ENCODE assay signal across 16 cellular contexts in the genomic region with DNA sequence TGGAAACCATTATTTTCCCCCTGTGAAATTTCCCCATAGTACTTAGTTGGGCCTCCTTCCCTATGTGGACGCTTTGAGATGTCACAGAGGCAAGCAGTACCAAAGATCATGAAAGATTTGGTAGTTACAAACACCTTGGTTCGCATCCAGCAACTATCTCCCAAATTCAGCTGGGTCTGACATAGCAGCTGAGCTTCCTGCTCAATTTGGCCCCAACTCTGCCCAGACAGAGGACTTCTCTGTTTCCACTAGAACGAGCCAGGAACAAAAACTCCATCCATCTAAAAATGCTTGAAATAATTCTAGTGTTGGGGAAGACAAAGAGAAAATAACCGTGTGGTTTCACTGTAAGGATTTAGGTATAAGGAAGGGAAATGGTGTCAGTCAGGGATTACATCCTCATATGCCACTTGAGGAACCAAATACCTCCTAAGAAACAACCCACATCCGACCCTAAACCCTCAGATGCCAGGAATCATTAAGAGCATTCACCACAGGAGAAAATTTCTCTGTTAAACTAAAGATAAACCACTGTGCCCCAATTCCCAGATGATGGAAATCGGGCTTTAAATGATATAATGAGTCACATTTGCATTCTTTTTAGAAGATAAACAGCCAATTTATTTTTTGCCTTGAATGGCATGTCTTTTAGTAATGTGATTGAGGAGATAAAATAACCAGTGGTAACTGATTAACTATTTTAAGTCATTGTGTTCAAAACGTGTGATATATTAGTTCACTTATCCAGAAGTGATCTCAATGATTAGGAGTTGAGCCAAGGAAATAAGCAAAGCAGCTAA.
DNase-seq lines count a peak whose midpoint lies in the region; ATAC-seq and TF ChIP-seq lines count a peak whose summit lies in the region.
"Had no signal": no experiment of that assay in that cellular context is flagged by ENCODE, and none has a peak within 500 bp of the region (broad histone marks: within the 10 kb centered on the region; RNA-seq: fewer than 3 reads in every experiment).

No MANE protein-coding gene starts in this region.

- H3K27me3 ChIP-seq in psoas muscle (ENCODE audit: insufficient read depth in 3 of 3, low read length in 2 of 3) = no peaks in the 10 kb centered on the region
- H3K27me3 ChIP-seq in esophagus squamous epithelium = no peaks in the 10 kb centered on the region
- H3K27me3 ChIP-seq: foreskin keratinocyte, transverse colon had no signal

- WGBS in psoas muscle, 3 donors = 26 to 49% (median 27%) methylated on average over 7 of the region's 7 CpGs
- WGBS in esophagus squamous epithelium, 2 donors = 35 to 39% methylated on average over 7 of the region's 7 CpGs

- TF ChIP-seq POLR2A in esophagus squamous epithelium (IDR thresholded peaks at IDR 0.05) = no peak

- H3K36me3 ChIP-seq in psoas muscle (ENCODE audit: insufficient read depth in 1 of 2, low read depth in 1 of 2) (no peaks in the 10 kb centered on the region), esophagus squamous epithelium (no peaks in the 10 kb centered on the region)
- H3K36me3 ChIP-seq: transverse colon had no signal

- DNase-seq in AG20443 (ENCODE audit: low spot score) (peak; percentile 34), M059J (ENCODE audit: low read depth) (peak; percentile 82), globus pallidus (ENCODE audit: low spot score) (peak; percentile 12), psoas muscle (no peak), esophagus squamous epithelium (lab: John Stamatoyannopoulos, UW) (no peak), amniotic stem cell (lab: John Stamatoyannopoulos, UW) (no peak)
- DNase-seq: activated CD8-positive, alpha-beta memory T cell treated with anti-CD3 and anti-CD28 coated beads, Interleukin-2, amount 50 U/mL, for 4 hours; activated naive CD4-positive, alpha-beta T cell; effector CD4-positive, alpha-beta T cell; foreskin keratinocyte; stimulated activated CD4-positive, alpha-beta T cell treated with anti-CD3 and anti-CD28 coated beads, Interleukin-2, amount 100 ng/mL, for 24 hours; transverse colon had no signal

- H3K9me3 ChIP-seq in psoas muscle = no peaks in the 10 kb centered on the region
- no peaks in the 10 kb centered on the region for H3K9me3 ChIP-seq in esophagus squamous epithelium
- H3K9me3 ChIP-seq: transverse colon had no signal

- TF ChIP-seq CTCF in psoas muscle (IDR thresholded peaks at IDR 0.05) (no peak), esophagus squamous epithelium (IDR thresholded peaks at IDR 0.05) (no peak)

- H3K27ac ChIP-seq in psoas muscle = peak overlapping the region; percentile 26
- peak overlapping the region in 2 of 4 donors; percentile 18 to 51 for H3K27ac ChIP-seq in esophagus squamous epithelium
- H3K27ac ChIP-seq: foreskin keratinocyte, RWPE1, transverse colon had no signal

- ATAC-seq in psoas muscle (no peak), GM19395 (IDR thresholded peaks at IDR 0.05; ENCODE audit: unreplicated experiment) (no peak), HG03095 (IDR thresholded peaks at IDR 0.05; ENCODE audit: unreplicated experiment) (no peak)
- ATAC-seq: activated CD4-positive, CD25-positive, alpha-beta regulatory T cell treated with anti-CD3 and anti-CD28 coated beads, Interleukin-2, amount 50 U/mL, for 24 hours; foreskin keratinocyte had no signal

- H3K4me3 ChIP-seq in psoas muscle = no peak overlapping the region
- no peak overlapping the region for H3K4me3 ChIP-seq in esophagus squamous epithelium
- H3K4me3 ChIP-seq: transverse colon had no signal

- H3K4me1 ChIP-seq in psoas muscle (peaks cover 48% of the 10 kb centered on the region), esophagus squamous epithelium (no peaks in the 10 kb centered on the region)
- H3K4me1 ChIP-seq: transverse colon had no signal

- intact Hi-C loops in psoas muscle (cut with DNase I) = loop anchor here in 1 of 2 donors (5.0 kb wide), 1 partner anchor 58 kb away; no protein-coding TSS in a partner anchor
- intact Hi-C loops in esophagus squamous epithelium (cut with DNase I) = no loop called here

Comparison
In these comparisons a context has a peak if more than half of its experiments do, and no peak if none do; other contexts are left out.
1. DNase-seq: peak in AG20443 (single experiment), M059J (single experiment) and globus pallidus (single experiment); none in psoas muscle (0 of 2), esophagus squamous epithelium (single experiment) and amniotic stem cell (single experiment).